Comparison of ENCODE assay signal across 10 cellular contexts in genomic region chr19:31054430-31054829, GRCh38.
DNase-seq lines count a peak whose midpoint lies in the region; ATAC-seq and TF ChIP-seq lines count a peak whose summit lies in the region.
"Had no signal": no experiment of that assay in that cellular context is flagged by ENCODE, and none has a peak within 500 bp of the region (broad histone marks: within the 10 kb centered on the region; RNA-seq: fewer than 3 reads in every experiment).

No MANE protein-coding gene starts in this region.

- DNase-seq in AG08396 (ENCODE audit: low spot score) (peak; percentile 69), IMR-90 (peak; percentile 83), glutamatergic neuron (peak; percentile 67), vagina (ENCODE audit: extremely low spot score in 2 of 2) (no peak), NCI-H1694 treated with DMSO at 0.1 percent for 48 hours (lab: John Stamatoyannopoulos, UW) (no peak)
- DNase-seq in activated CD8-positive, alpha-beta T cell treated with anti-CD3 and anti-CD28 coated beads for 36 hours = peak; percentile 47
- peak; percentile 38 to 42 for DNase-seq in stimulated activated CD4-positive, alpha-beta T cell treated with anti-CD3 and anti-CD28 coated beads, Interleukin-2, amount 100 ng/mL, for 24 hours

- H3K27me3 ChIP-seq in IMR-90 (ENCODE audit: control insufficient read depth, insufficient read depth, low read length) (peaks cover 5% of the 10 kb centered on the region), vagina (no peaks in the 10 kb centered on the region)

- H2BK120ac ChIP-seq in IMR-90 (ENCODE audit: low read depth, low read length) = no peak overlapping the region

- H3K4me1 Mint-ChIP-seq in activated CD8-positive, alpha-beta T cell treated with anti-CD3 and anti-CD28 coated beads for 36 hours (ENCODE audit: low read depth) = no peaks in the 10 kb centered on the region
- H3K4me1 Mint-ChIP-seq in glutamatergic neuron (ENCODE audit: low read depth, unreplicated experiment) = no peaks in the 10 kb centered on the region
- H3K4me1 Mint-ChIP-seq: brain had no signal

- H3K79me1 ChIP-seq in IMR-90 (ENCODE audit: low read depth in 1 of 2, low read length in 2 of 2) = no peaks in the 10 kb centered on the region

- TF ChIP-seq CTCF in IMR-90 (conservative IDR thresholded peaks at IDR 0.05; ENCODE audit: low read depth, low read length) = peak; percentile 95
- TF ChIP-seq CTCF in activated CD8-positive, alpha-beta T cell treated with anti-CD3 and anti-CD28 coated beads for 36 hours (IDR thresholded peaks at IDR 0.05) = no peak
- TF ChIP-seq CTCF in glutamatergic neuron (IDR thresholded peaks at IDR 0.05; ENCODE audit: partially characterized antibody, unreplicated experiment) = peak; percentile 46
- TF ChIP-seq CTCF in vagina (IDR thresholded peaks at IDR 0.05) = peak in 1 of 3 experiments; percentile 17

- dilution Hi-C loops in IMR-90 (cut with HindIII; ENCODE audit: low sequenced_read_pairs, unreplicated experiment) = no loop called here

- H3K36me3 ChIP-seq in IMR-90 (ENCODE audit: control insufficient read depth, insufficient read depth, low read length) (no peaks in the 10 kb centered on the region), vagina (no peaks in the 10 kb centered on the region)
- H3K36me3 ChIP-seq: thoracic aorta had no signal

- H4K8ac ChIP-seq in IMR-90 (ENCODE audit: low read depth in 2 of 2, low read length in 2 of 2) = no peak overlapping the region

- intact Hi-C loops in IMR-90 (cut with micrococcal nuclease) (loop anchor here (1.0 to 2.0 kb wide), 4 partner anchors 284 to 1170 kb away; no protein-coding TSS in a partner anchor), vagina (cut with DNase I) (no loop called here)
- intact Hi-C loops in activated CD8-positive, alpha-beta T cell treated with anti-CD3 and anti-CD28 coated beads for 36 hours (cut with micrococcal nuclease) = loop anchor here (5.0 kb wide), 1 partner anchor 303 kb away; no protein-coding TSS in a partner anchor

- no peak overlapping the region for H3K56ac ChIP-seq in IMR-90 (ENCODE audit: extremely low read depth, insufficient read depth, low read length)

- in situ Hi-C loops in IMR-90 (cut with MboI; ENCODE audit: low sequenced_read_pairs) = loop anchor here (25.0 kb wide), 1 partner anchor 1183 kb away; no protein-coding TSS in a partner anchor

- no peak overlapping the region for H3K4me2 ChIP-seq in IMR-90 (ENCODE audit: low read depth, low read length)

- H2AFZ ChIP-seq in IMR-90 (replicated peaks; ENCODE audit: low read length, poor library complexity) = peak overlapping the region; percentile 73

- no peaks in the 10 kb centered on the region for H4K20me1 ChIP-seq in IMR-90 (ENCODE audit: insufficient read depth, low read length)

- H3K23ac ChIP-seq in IMR-90 (ENCODE audit: low read depth, low read length) = no peak overlapping the region

- peaks cover 2% of the 10 kb centered on the region for H3K9me3 Mint-ChIP-seq in activated CD8-positive, alpha-beta T cell treated with anti-CD3 and anti-CD28 coated beads for 36 hours
- peaks cover 2% of the 10 kb centered on the region for H3K9me3 Mint-ChIP-seq in glutamatergic neuron (ENCODE audit: unreplicated experiment)

- H3K27me3 Mint-ChIP-seq in activated CD8-positive, alpha-beta T cell treated with anti-CD3 and anti-CD28 coated beads for 36 hours = peaks cover 16% of the 10 kb centered on the region
- peaks cover 1% of the 10 kb centered on the region for H3K27me3 Mint-ChIP-seq in glutamatergic neuron (ENCODE audit: unreplicated experiment)

- CTCF ChIA-PET in IMR-90 (lab: Yijun Ruan, JAX) = interaction anchor here (0.6 to 2.0 kb wide), 14 partner anchors 9 to 1171 kb away, joined by 3 to 13 read pairs (median 4); no protein-coding TSS in a partner anchor
- CTCF ChIA-PET in activated CD8-positive, alpha-beta T cell treated with anti-CD3 and anti-CD28 coated beads for 36 hours (lab: Charles Lee) = interaction anchor here (1.0 to 1.6 kb wide), 5 partner anchors 284 to 1170 kb away, joined by 3 to 5 read pairs (median 4); no protein-coding TSS in a partner anchor

- no peak overlapping the region for H3K27ac Mint-ChIP-seq in activated CD8-positive, alpha-beta T cell treated with anti-CD3 and anti-CD28 coated beads for 36 hours
- H3K27ac Mint-ChIP-seq in glutamatergic neuron (ENCODE audit: unreplicated experiment) = no peak overlapping the region
- H3K27ac Mint-ChIP-seq: brain had no signal

- H2BK5ac ChIP-seq in IMR-90 (ENCODE audit: low read depth, low read length, poor library complexity, severe bottlenecking) = no peak overlapping the region

- H2BK15ac ChIP-seq in IMR-90 (ENCODE audit: low read depth, low read length) = no peak overlapping the region

- no peaks in the 10 kb centered on the region for H3K9me1 ChIP-seq in IMR-90 (ENCODE audit: insufficient read depth, low read length)

- POLR2A ChIA-PET in IMR-90 (lab: Charles Lee; ENCODE audit: unreplicated experiment) = interaction anchor here (1.0 kb wide), 1 partner anchor 9 kb away, joined by 3 read pairs; no protein-coding TSS in a partner anchor
- POLR2A ChIA-PET in activated CD8-positive, alpha-beta T cell treated with anti-CD3 and anti-CD28 coated beads for 36 hours (lab: Charles Lee) = no interaction called here

- H3K4me3 ChIP-seq in IMR-90 (ENCODE audit: insufficient read depth, low read depth, low read length) (no peak overlapping the region), vagina (no peak overlapping the region)
- H3K4me3 ChIP-seq: thoracic aorta had no signal

- H3K14ac ChIP-seq in IMR-90 (replicated peaks; ENCODE audit: low read depth, low read length) = no peak overlapping the region

- no peak overlapping the region for H4K91ac ChIP-seq in IMR-90 (ENCODE audit: insufficient read depth, low read depth, low read length)

- no peaks in the 10 kb centered on the region for H3K36me3 Mint-ChIP-seq in activated CD8-positive, alpha-beta T cell treated with anti-CD3 and anti-CD28 coated beads for 36 hours (ENCODE audit: low read depth)
- no peaks in the 10 kb centered on the region for H3K36me3 Mint-ChIP-seq in glutamatergic neuron (ENCODE audit: unreplicated experiment)
- H3K36me3 Mint-ChIP-seq: brain had no signal

- ATAC-seq in IMR-90 (ENCODE audit: low read depth) = peak; percentile 98
- ATAC-seq in activated CD8-positive, alpha-beta T cell treated with anti-CD3 and anti-CD28 coated beads for 36 hours = peak; percentile 47
- no peak for ATAC-seq in HG03025 (IDR thresholded peaks at IDR 0.05; ENCODE audit: low FRiP score, unreplicated experiment)

- H3K18ac ChIP-seq in IMR-90 (ENCODE audit: low read depth, low read length) = no peak overlapping the region

- no peak overlapping the region for H3K4ac ChIP-seq in IMR-90 (ENCODE audit: low read depth, low read length)

- H3K4me3 Mint-ChIP-seq in activated CD8-positive, alpha-beta T cell treated with anti-CD3 and anti-CD28 coated beads for 36 hours = no peak overlapping the region
- no peak overlapping the region for H3K4me3 Mint-ChIP-seq in glutamatergic neuron (ENCODE audit: unreplicated experiment)
- H3K4me3 Mint-ChIP-seq: brain had no signal

- H3K4me1 ChIP-seq in IMR-90 (ENCODE audit: control insufficient read depth, insufficient read depth, low read length) (no peaks in the 10 kb centered on the region), vagina (no peaks in the 10 kb centered on the region)

- no peaks in the 10 kb centered on the region; the same call in 1 of the 2 replicates for H3K9me3 ChIP-seq in IMR-90 (ENCODE audit: control insufficient read depth, insufficient read depth, low read length)
- H3K9me3 ChIP-seq in vagina = no peaks in the 10 kb centered on the region
- H3K9me3 ChIP-seq: thoracic aorta had no signal

- WGBS in IMR-90 (ENCODE audit: extremely low coverage in 2 of 2, insufficient read length in 1 of 2), 2 experiments = 14% methylated on average over 1 of the region's 3 CpGs; no CpG with 5 or more reads in 1 of the 2 experiments

- no TSS peak for BruUV-seq in IMR-90 (replicated peaks; lab: Mats Ljungman, UMichigan)

- peak; percentile 97 for TF ChIP-seq RAD21 in IMR-90 (IDR thresholded peaks at IDR 0.05; ENCODE audit: low read length)

- H2AK9ac ChIP-seq in IMR-90 (replicated peaks; ENCODE audit: low read depth, low read length, poor library complexity) = peak overlapping the region; percentile 66

- TF ChIP-seq POLR2A in IMR-90 (IDR thresholded peaks at IDR 0.05; ENCODE audit: low read depth, low read length) = no peak
- TF ChIP-seq POLR2A in vagina (IDR thresholded peaks at IDR 0.05) = no peak

- no peak overlapping the region for H4K5ac ChIP-seq in IMR-90 (ENCODE audit: low read depth, low read length)

- peak overlapping the region; percentile 43; the same call in 1 of the 2 replicates for H2AK5ac ChIP-seq in IMR-90 (ENCODE audit: low read depth, low read length)

- H3K9ac ChIP-seq in IMR-90 (ENCODE audit: low read depth, low read length) = no peak overlapping the region

- peak overlapping the region; percentile 46; the same call in 1 of the 2 replicates for H2BK20ac ChIP-seq in IMR-90 (ENCODE audit: low read depth, low read length)

- H3K27ac ChIP-seq in IMR-90 (ENCODE audit: insufficient read depth, low read length) (no peak overlapping the region), vagina (no peak overlapping the region)
- H3K27ac ChIP-seq: thoracic aorta had no signal

TF ChIP-seq in IMR-90, 13 proteins besides CTCF, POLR2A, EP300 and RAD21:
- no peak; the same call in 1 of the 2 replicates for TF ChIP-seq MAZ (IDR thresholded peaks at IDR 0.05; ENCODE audit: borderline replicate concordance, low read depth, low read length)
- TF ChIP-seq SMC3 (IDR thresholded peaks at IDR 0.05; ENCODE audit: low read depth, low read length) = peak; percentile 95

Comparison
In these comparisons a context has a peak if more than half of its experiments do, and no peak if none do; other contexts are left out.
1. DNase-seq: peak in AG08396 (single experiment), IMR-90 (single experiment), activated CD8-positive, alpha-beta T cell treated with anti-CD3 and anti-CD28 coated beads for 36 hours (single experiment), glutamatergic neuron (single experiment) and stimulated activated CD4-positive, alpha-beta T cell treated with anti-CD3 and anti-CD28 coated beads, Interleukin-2, amount 100 ng/mL, for 24 hours (2 of 2); none in vagina (0 of 2) and NCI-H1694 treated with DMSO at 0.1 percent for 48 hours (single experiment).